1 cellular context compared by ENCODE assay signal in the genomic region with DNA sequence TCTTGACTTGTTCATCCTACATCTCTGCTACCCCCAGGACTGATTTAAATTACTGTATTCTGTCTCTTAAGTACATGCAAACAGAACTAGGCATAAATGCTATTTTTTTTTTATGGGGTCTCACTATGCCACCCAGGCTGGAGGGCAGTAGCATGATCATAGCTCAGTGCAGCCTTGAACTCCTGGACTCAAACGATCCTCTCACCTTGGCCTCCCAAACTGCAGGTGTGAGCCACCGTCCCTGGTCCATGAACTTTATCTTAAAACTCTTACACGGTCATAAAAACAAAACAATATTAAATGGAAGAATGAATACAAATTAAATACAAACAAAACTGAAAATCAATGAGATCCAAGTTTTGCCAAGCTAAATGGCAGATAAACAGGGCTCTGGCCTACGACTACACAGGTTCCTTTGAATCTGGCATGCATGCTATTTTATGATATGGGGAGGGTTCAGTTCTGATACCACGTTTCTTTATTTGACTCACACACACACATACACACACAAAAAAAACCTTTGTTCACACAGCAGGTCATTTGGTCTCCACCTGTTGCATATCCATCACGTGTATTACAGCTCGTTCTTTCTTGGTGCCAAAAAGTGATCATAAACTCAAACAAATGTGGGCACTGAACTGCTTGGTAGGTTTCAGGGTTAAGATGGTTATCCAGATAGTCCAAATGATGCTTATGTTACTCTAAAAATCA.
TF ChIP-seq lines count a peak whose summit lies in the region.

No MANE protein-coding gene starts in this region.

TF ChIP-seq in HEK293, 187 proteins besides CTCF, POLR2A, EP300 and RAD21:
- TF ChIP-seq ZNF843 (tag by site-specific recombination; IDR thresholded peaks at IDR 0.05) (no peak), EGR2 (tag by site-specific recombination; IDR thresholded peaks at IDR 0.05; ENCODE audit: low read depth) (no peak), ZNF830 (tag by site-specific recombination; IDR thresholded peaks at IDR 0.05; ENCODE audit: low read depth) (no peak), SCRT1 (tag by site-specific recombination; IDR thresholded peaks at IDR 0.05; ENCODE audit: borderline replicate concordance) (peak; percentile 91), ZNF707 (tag by site-specific recombination; IDR thresholded peaks at IDR 0.05) (no peak), SCRT2 (tag by site-specific recombination; IDR thresholded peaks at IDR 0.05) (peak; percentile 96)
